In genomic region chr20:62735331-62735821, GRCh38 we compare ENCODE assay signal across 1 cellular context.
TF ChIP-seq lines count a peak whose summit lies in the region.

No MANE protein-coding gene starts in this region.

TF ChIP-seq in WTC11, 78 proteins besides CTCF, POLR2A, EP300 and RAD21 (continued from another document):
- TF ChIP-seq PRDM15 (CRISPR knock-in tag; IDR thresholded peaks at IDR 0.05) (no peak), RELA (CRISPR knock-in tag; IDR thresholded peaks at IDR 0.05; ENCODE audit: borderline replicate concordance) (no peak), ZMAT4 (CRISPR knock-in tag; IDR thresholded peaks at IDR 0.05) (no peak), IRF1 (CRISPR knock-in tag; IDR thresholded peaks at IDR 0.05) (no peak), NR3C1 (CRISPR knock-in tag; conservative IDR thresholded peaks at IDR 0.05; ENCODE audit: low read depth) (no peak)
